In the genomic region with DNA sequence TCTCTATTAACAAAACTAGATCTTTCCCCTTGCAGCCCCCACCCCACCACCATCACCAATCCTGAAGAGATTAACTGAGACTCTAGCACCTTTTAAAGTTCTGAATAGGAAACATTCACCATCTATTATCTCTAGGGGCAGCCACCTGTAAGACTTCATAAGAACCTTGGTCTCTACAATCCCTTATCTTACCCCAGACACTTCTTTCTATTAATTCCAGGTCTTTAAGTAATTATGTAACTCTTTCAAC, we compare ENCODE assay signal across 1 cellular context.
TF ChIP-seq lines count a peak whose summit lies in the region.

No MANE protein-coding gene starts in this region.

TF ChIP-seq in WTC11, 78 proteins besides CTCF, POLR2A, EP300 and RAD21 (continued from another document):
- TF ChIP-seq ZBTB21 (CRISPR knock-in tag; IDR thresholded peaks at IDR 0.05; ENCODE audit: borderline replicate concordance) (no peak), SMAD4 (CRISPR knock-in tag; IDR thresholded peaks at IDR 0.05) (no peak), NFE2L1 (CRISPR knock-in tag; IDR thresholded peaks at IDR 0.05) (no peak)
- TF ChIP-seq, protein P1, sequence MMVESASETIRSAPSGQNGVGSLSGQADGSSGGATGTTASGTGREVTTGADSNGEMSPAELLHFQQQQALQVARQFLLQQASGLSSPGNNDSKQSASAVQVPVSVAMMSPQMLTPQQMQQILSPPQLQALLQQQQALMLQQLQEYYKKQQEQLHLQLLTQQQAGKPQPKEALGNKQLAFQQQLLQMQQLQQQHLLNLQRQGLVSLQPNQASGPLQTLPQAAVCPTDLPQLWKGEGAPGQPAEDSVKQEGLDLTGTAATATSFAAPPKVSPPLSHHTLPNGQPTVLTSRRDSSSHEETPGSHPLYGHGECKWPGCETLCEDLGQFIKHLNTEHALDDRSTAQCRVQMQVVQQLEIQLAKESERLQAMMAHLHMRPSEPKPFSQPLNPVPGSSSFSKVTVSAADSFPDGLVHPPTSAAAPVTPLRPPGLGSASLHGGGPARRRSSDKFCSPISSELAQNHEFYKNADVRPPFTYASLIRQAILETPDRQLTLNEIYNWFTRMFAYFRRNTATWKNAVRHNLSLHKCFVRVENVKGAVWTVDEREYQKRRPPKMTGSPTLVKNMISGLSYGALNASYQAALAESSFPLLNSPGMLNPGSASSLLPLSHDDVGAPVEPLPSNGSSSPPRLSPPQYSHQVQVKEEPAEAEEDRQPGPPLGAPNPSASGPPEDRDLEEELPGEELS (CRISPR knock-in tag; IDR thresholded peaks at IDR 0.05), result no peak
